In the genomic region with DNA sequence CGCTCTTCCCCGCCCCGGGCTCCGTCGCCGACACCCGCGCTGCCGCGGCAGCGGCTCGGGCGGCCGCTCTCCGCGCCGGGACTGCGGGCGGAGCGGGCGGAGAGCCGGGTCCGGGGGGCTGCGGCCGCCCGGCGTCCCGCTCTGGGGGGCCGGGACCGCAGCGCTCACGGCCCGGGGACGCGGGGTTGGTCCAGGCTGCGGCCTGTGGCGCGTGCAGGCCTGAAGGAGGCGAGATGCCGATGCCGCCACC, we compare ENCODE assay signal across 7 cellular contexts. TPM values are rescaled to one million over a fixed set of nuclear protein-coding genes. Genes with fewer than 3 reads are reported as not detected.
DNase-seq lines count a peak whose midpoint lies in the region; ATAC-seq and TF ChIP-seq lines count a peak whose summit lies in the region.

No MANE protein-coding gene starts in this region.

- TF ChIP-seq CTCF in brain microvascular endothelial cell (IDR thresholded peaks at IDR 0.05; ENCODE audit: low read depth, low read length, missing control alignments) (no peak), left lung (IDR thresholded peaks at IDR 0.05) (no peak), tibial artery (IDR thresholded peaks at IDR 0.05) (no peak)

- intact Hi-C loops in left lung (cut with DNase I) (no loop called here), tibial artery (cut with DNase I; ENCODE audit: low total_unique reads) (loop anchor here (10.0 kb wide), 1 partner anchor 154 kb away; no protein-coding TSS in a partner anchor)
- intact Hi-C loops in activated CD4-positive, alpha-beta memory T cell treated with anti-CD3 and anti-CD28 coated beads for 36 hours (cut with micrococcal nuclease) = loop anchor here (1.0 to 10.0 kb wide), 4 partner anchors 22 to 1116 kb away; no protein-coding TSS in a partner anchor

- H3K4me3 Mint-ChIP-seq in activated CD4-positive, alpha-beta memory T cell treated with anti-CD3 and anti-CD28 coated beads for 36 hours = no peak overlapping the region

- H3K4me3 ChIP-seq in brain microvascular endothelial cell (ENCODE audit: low read depth, low read length) (peak overlapping the region; percentile 84), left lung (peak overlapping the region; percentile 74 to 83), tibial artery (peak overlapping the region; percentile 72 to 93)

- no peaks in the 10 kb centered on the region for H3K27me3 ChIP-seq in brain microvascular endothelial cell (replicated peaks)
- no peaks in the 10 kb centered on the region for H3K27me3 ChIP-seq in left lung
- H3K27me3 ChIP-seq in tibial artery = no peaks in the 10 kb centered on the region

- H3K9me3 ChIP-seq in left lung (no peaks in the 10 kb centered on the region), tibial artery (no peaks in the 10 kb centered on the region)

- DNase-seq in brain microvascular endothelial cell (no peak), left lung (no peak), tibial artery (no peak), NCI-H1694 (lab: John Stamatoyannopoulos, UW) (no peak)
- DNase-seq in activated CD4-positive, alpha-beta memory T cell treated with anti-CD3 and anti-CD28 coated beads for 36 hours = no peak
- no peak for DNase-seq in activated CD8-positive, alpha-beta memory T cell treated with anti-CD3 and anti-CD28 coated beads, Interleukin-2, amount 50 U/mL, for 4 hours

- CTCF ChIA-PET in activated CD4-positive, alpha-beta memory T cell treated with anti-CD3 and anti-CD28 coated beads for 36 hours (lab: Charles Lee) = interaction anchor here (2.1 to 5.0 kb wide), 2 partner anchors 89 to 155 kb away, joined by 7 to 19 read pairs; no protein-coding TSS in a partner anchor

- ATAC-seq in HG03378 (IDR thresholded peaks at IDR 0.05; ENCODE audit: unreplicated experiment) = peak; percentile 11
- ATAC-seq in left lung = no peak

- H3K4me1 ChIP-seq in left lung (peaks cover 7 to 41% of the 10 kb centered on the region in 2 donors), tibial artery (peaks cover 0 to 23% (median 12%) of the 10 kb centered on the region in 4 donors)

- H3K36me3 Mint-ChIP-seq in activated CD4-positive, alpha-beta memory T cell treated with anti-CD3 and anti-CD28 coated beads for 36 hours = no peaks in the 10 kb centered on the region

- no peaks in the 10 kb centered on the region for H3K27me3 Mint-ChIP-seq in activated CD4-positive, alpha-beta memory T cell treated with anti-CD3 and anti-CD28 coated beads for 36 hours

- POLR2A ChIA-PET in activated CD4-positive, alpha-beta memory T cell treated with anti-CD3 and anti-CD28 coated beads for 36 hours (lab: Charles Lee) = interaction anchor here (0.7 to 2.4 kb wide), 2 partner anchors 164 to 165 kb away, joined by 3 to 12 read pairs; a partner anchor contains a TSS

- H3K36me3 ChIP-seq in brain microvascular endothelial cell (replicated peaks) (no peaks in the 10 kb centered on the region), left lung (no peaks in the 10 kb centered on the region), tibial artery (no peaks in the 10 kb centered on the region)

- H3K27ac Mint-ChIP-seq in activated CD4-positive, alpha-beta memory T cell treated with anti-CD3 and anti-CD28 coated beads for 36 hours = no peak overlapping the region

- peak overlapping the region; percentile 67 for H3K27ac ChIP-seq in brain microvascular endothelial cell
- peak overlapping the region; percentile 89 to 97 for H3K27ac ChIP-seq in left lung
- H3K27ac ChIP-seq in tibial artery = peak overlapping the region; percentile 85 to 94

- peaks cover 44% of the 10 kb centered on the region for H3K4me1 Mint-ChIP-seq in activated CD4-positive, alpha-beta memory T cell treated with anti-CD3 and anti-CD28 coated beads for 36 hours (ENCODE audit: low read depth)

- in situ Hi-C loops in brain microvascular endothelial cell (cut with HindIII; ENCODE audit: low pct_ligation_motif_present, low sequenced_read_pairs) = no loop called here

- no peaks in the 10 kb centered on the region for H3K9me3 Mint-ChIP-seq in activated CD4-positive, alpha-beta memory T cell treated with anti-CD3 and anti-CD28 coated beads for 36 hours

RNA-seq across cellular contexts. Expression of a gene that starts 0.5 kb away (rescaled TPM):
- 10 to 100 TPM; 25.2 to 27.5 TPM for total RNA-seq in left lung
- total RNA-seq in activated CD4-positive, alpha-beta memory T cell treated with anti-CD3 and anti-CD28 coated beads for 36 hours = 10 to 100 TPM; 14.4 to 16.0 TPM

Comparison
In these comparisons a context has a peak if more than half of its experiments do, and no peak if none do; other contexts are left out.
1. intact Hi-C loops: an anchor here in tibial artery (10.0 kb wide) and activated CD4-positive, alpha-beta memory T cell treated with anti-CD3 and anti-CD28 coated beads for 36 hours (1.0 to 10.0 kb wide); none called in left lung.